8 cellular contexts compared by ENCODE assay signal in genomic region chr10:89351402-89352038, GRCh38. TPM values are rescaled to one million over a fixed set of nuclear protein-coding genes. Genes with fewer than 3 reads are reported as not detected.
DNase-seq lines count a peak whose midpoint lies in the region; ATAC-seq and TF ChIP-seq lines count a peak whose summit lies in the region.

No MANE protein-coding gene starts in this region.

- H3K9me3 Mint-ChIP-seq in activated CD4-positive, alpha-beta memory T cell treated with anti-CD3 and anti-CD28 coated beads for 36 hours: no peaks in the 10 kb centered on the region

- H3K4me1 ChIP-seq in thyroid gland: peaks cover 14 to 41% of the 10 kb centered on the region in 2 donors

- H3K9me3 ChIP-seq in thyroid gland: no peaks in the 10 kb centered on the region

- H3K27me3 Mint-ChIP-seq in activated CD4-positive, alpha-beta memory T cell treated with anti-CD3 and anti-CD28 coated beads for 36 hours: peaks cover 25% of the 10 kb centered on the region

- H3K4me1 Mint-ChIP-seq in activated CD4-positive, alpha-beta memory T cell treated with anti-CD3 and anti-CD28 coated beads for 36 hours (ENCODE audit: low read depth): peaks cover 39% of the 10 kb centered on the region

- H3K27ac Mint-ChIP-seq in activated CD4-positive, alpha-beta memory T cell treated with anti-CD3 and anti-CD28 coated beads for 36 hours: no peak overlapping the region

- intact Hi-C loops in activated CD4-positive, alpha-beta memory T cell treated with anti-CD3 and anti-CD28 coated beads for 36 hours (cut with micrococcal nuclease): no loop called here
- intact Hi-C loops in thyroid gland (cut with DNase I): no loop called here

- peaks cover 3% of the 10 kb centered on the region for H3K36me3 Mint-ChIP-seq in activated CD4-positive, alpha-beta memory T cell treated with anti-CD3 and anti-CD28 coated beads for 36 hours

- TF ChIP-seq CTCF in thyroid gland (IDR thresholded peaks at IDR 0.05): no peak

- H3K4me3 ChIP-seq in thyroid gland (replicated peaks in 1 of 3): no peak overlapping the region

- peak overlapping the region; percentile 43 to 79 (median 44) for H3K27ac ChIP-seq in thyroid gland

- no peaks in the 10 kb centered on the region for H3K36me3 ChIP-seq in thyroid gland

- CTCF ChIA-PET in activated CD4-positive, alpha-beta memory T cell treated with anti-CD3 and anti-CD28 coated beads for 36 hours (lab: Charles Lee): interaction anchor here (1.0 kb wide), 1 partner anchor 17 kb away, joined by 3 read pairs; no protein-coding TSS in a partner anchor

- H3K4me3 Mint-ChIP-seq in activated CD4-positive, alpha-beta memory T cell treated with anti-CD3 and anti-CD28 coated beads for 36 hours: no peak overlapping the region

- 51 to 58% methylated on average over 7 of the region's 7 CpGs for WGBS in thyroid gland, 2 donors

- POLR2A ChIA-PET in activated CD4-positive, alpha-beta memory T cell treated with anti-CD3 and anti-CD28 coated beads for 36 hours (lab: Charles Lee): no interaction called here

- no peak for TF ChIP-seq POLR2A in thyroid gland (IDR thresholded peaks at IDR 0.05)

- peak; percentile 73 for ATAC-seq in HG02943 (IDR thresholded peaks at IDR 0.05; ENCODE audit: low read depth, unreplicated experiment)

- no peaks in the 10 kb centered on the region for H3K27me3 ChIP-seq in thyroid gland

- peak; percentile 30 for DNase-seq in GM19238 (ENCODE audit: insufficient read length, low spot score)
- peak; percentile 40 for DNase-seq in activated CD4-positive, alpha-beta memory T cell treated with anti-CD3 and anti-CD28 coated beads for 36 hours
- peak; percentile 64 for DNase-seq in kidney tubule cell (ENCODE audit: low spot score)
- DNase-seq in thyroid gland: no peak
- DNase-seq in D341Med (ENCODE audit: low spot score): no peak
- DNase-seq in NCI-H345 treated with DMSO at 0.1 percent for 48 hours (lab: John Stamatoyannopoulos, UW; ENCODE audit: unreplicated experiment): no peak
- DNase-seq in HUDEP-2 (lab: John Stamatoyannopoulos, UW; ENCODE audit: unreplicated experiment in 76 of 76): no peak

RNA-seq across cellular contexts. Expression of gene IFIT3, which starts 23.7 kb away (rescaled TPM):
- 10 to 100 TPM; 14.7 to 15.2 TPM for total RNA-seq in activated CD4-positive, alpha-beta memory T cell treated with anti-CD3 and anti-CD28 coated beads for 36 hours
- total RNA-seq in thyroid gland: 10 to 100 TPM in 1 of 4 donors, 1 to 10 TPM in 3; 5.9 to 11.4 (median 8.8) TPM

RNA-seq across cellular contexts. Expression of gene IFIT1B, which starts 26.3 kb away (rescaled TPM):
- total RNA-seq in activated CD4-positive, alpha-beta memory T cell treated with anti-CD3 and anti-CD28 coated beads for 36 hours: not detected
- total RNA-seq in thyroid gland: not detected

RNA-seq across cellular contexts. Expression of gene IFIT1, which starts 40.9 kb away (rescaled TPM):
- 1 to 10 TPM; 5.2 to 5.5 TPM for total RNA-seq in activated CD4-positive, alpha-beta memory T cell treated with anti-CD3 and anti-CD28 coated beads for 36 hours
- total RNA-seq in thyroid gland: 10 to 100 TPM in 2 of 4 donors, 1 to 10 TPM in 2; 5.5 to 15.9 (median 10.0) TPM

RNA-seq across cellular contexts. Expression of gene IFIT2, which starts 49.7 kb away (rescaled TPM):
- total RNA-seq in activated CD4-positive, alpha-beta memory T cell treated with anti-CD3 and anti-CD28 coated beads for 36 hours: 10 to 100 TPM; 26.6 to 27.7 TPM
- 1 to 10 TPM; 3.4 to 5.4 (median 4.6) TPM for total RNA-seq in thyroid gland

Comparison
In these comparisons a context has a peak if more than half of its experiments do, and no peak if none do; other contexts are left out.
1. DNase-seq: peak in GM19238 (single experiment), activated CD4-positive, alpha-beta memory T cell treated with anti-CD3 and anti-CD28 coated beads for 36 hours (single experiment) and kidney tubule cell (single experiment); none in thyroid gland (0 of 2), D341Med (single experiment), NCI-H345 treated with DMSO at 0.1 percent for 48 hours (single experiment) and HUDEP-2 (0 of 76).